ENCODE assay signal across 30 cellular contexts in the genomic region with DNA sequence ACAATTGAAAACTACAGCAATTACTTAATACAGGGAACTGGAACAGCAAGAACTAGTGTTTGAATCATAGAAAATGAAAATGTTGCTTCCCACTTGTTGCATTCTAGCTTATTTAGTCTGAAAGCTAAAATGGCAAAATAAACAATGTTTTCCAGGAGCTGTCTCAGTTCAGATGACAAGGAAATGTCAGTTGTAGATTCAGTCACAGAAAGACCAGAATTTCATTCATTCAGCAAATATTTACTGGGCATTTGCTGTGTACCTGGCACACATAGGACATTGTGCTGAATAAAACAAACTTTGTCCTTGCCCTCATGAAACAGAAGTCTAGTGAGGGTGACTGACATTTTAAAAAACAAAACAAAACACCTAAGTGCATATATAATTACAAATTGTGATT.
"Had no signal": no experiment of that assay in that cellular context is flagged by ENCODE, and none has a peak within 500 bp of the region (broad histone marks: within the 10 kb centered on the region; RNA-seq: fewer than 3 reads in every experiment).

No MANE protein-coding gene starts in this region.

- H3K27ac ChIP-seq: brain microvascular endothelial cell, PC-9, WERI-Rb-1 had no signal

- H3K4me3 Mint-ChIP-seq: activated CD4-positive, alpha-beta memory T cell treated with anti-CD3 and anti-CD28 coated beads, Interleukin-2, amount 10 ng/mL, durations not matched to agents 7 days and 5 days; activated CD8-positive, alpha-beta memory T cell treated with anti-CD3 and anti-CD28 coated beads, Interleukin-2, amount 10 ng/mL, durations not matched to agents 7 days and 5 days; activated naive CD4-positive, alpha-beta T cell treated with anti-CD3 and anti-CD28 coated beads, Interleukin-2, amount 10 ng/mL, durations not matched to agents 7 days and 5 days; activated naive CD8-positive, alpha-beta T cell; activated naive CD8-positive, alpha-beta T cell treated with anti-CD3 and anti-CD28 coated beads, Interleukin-2, amount 50 U/mL, for 24 hours had no signal

- H3K4me1 Mint-ChIP-seq: activated CD4-positive, alpha-beta memory T cell treated with anti-CD3 and anti-CD28 coated beads, Interleukin-2, amount 10 ng/mL, durations not matched to agents 7 days and 5 days had no signal

- H3K27me3 Mint-ChIP-seq: activated CD8-positive, alpha-beta memory T cell treated with anti-CD3 and anti-CD28 coated beads, Interleukin-2, amount 10 ng/mL, durations not matched to agents 7 days and 5 days; activated naive CD4-positive, alpha-beta T cell treated with anti-CD3 and anti-CD28 coated beads, Interleukin-2, amount 10 ng/mL, durations not matched to agents 7 days and 5 days; activated naive CD8-positive, alpha-beta T cell; activated naive CD8-positive, alpha-beta T cell treated with anti-CD3 and anti-CD28 coated beads, Interleukin-2, amount 50 U/mL, for 24 hours had no signal

- H3K27me3 ChIP-seq: brain microvascular endothelial cell, MG63 had no signal

- H3K36me3 ChIP-seq: brain microvascular endothelial cell, MG63, WERI-Rb-1 had no signal

- H3K9me3 ChIP-seq: MG63 had no signal

- H3K27ac Mint-ChIP-seq: activated CD4-positive, alpha-beta memory T cell treated with anti-CD3 and anti-CD28 coated beads, Interleukin-2, amount 10 ng/mL, durations not matched to agents 7 days and 5 days; activated CD8-positive, alpha-beta memory T cell treated with anti-CD3 and anti-CD28 coated beads, Interleukin-2, amount 10 ng/mL, durations not matched to agents 7 days and 5 days; activated naive CD4-positive, alpha-beta T cell treated with anti-CD3 and anti-CD28 coated beads, Interleukin-2, amount 10 ng/mL, durations not matched to agents 7 days and 5 days; activated naive CD8-positive, alpha-beta T cell; activated naive CD8-positive, alpha-beta T cell treated with anti-CD3 and anti-CD28 coated beads, Interleukin-2, amount 50 U/mL, for 24 hours had no signal

- H3K36me3 Mint-ChIP-seq: activated naive CD4-positive, alpha-beta T cell treated with anti-CD3 and anti-CD28 coated beads, Interleukin-2, amount 10 ng/mL, durations not matched to agents 7 days and 5 days had no signal

- H3K4me3 ChIP-seq: MG63, PC-9 had no signal

- DNase-seq: activated CD4-positive, alpha-beta memory T cell treated with anti-CD3 and anti-CD28 coated beads, Interleukin-2, amount 10 ng/mL, durations not matched to agents 7 days and 5 days; activated CD4-positive, alpha-beta T cell treated with anti-CD3 and anti-CD28 coated beads for 1 hour; activated CD4-positive, alpha-beta T cell treated with anti-CD3 and anti-CD28 coated beads for 48 hours; activated CD4-positive, CD25-positive, alpha-beta regulatory T cell; activated CD8-positive, alpha-beta memory T cell treated with anti-CD3 and anti-CD28 coated beads for 24 hours; activated CD8-positive, alpha-beta memory T cell treated with anti-CD3 and anti-CD28 coated beads, Interleukin-2, amount 10 ng/mL, durations not matched to agents 7 days and 5 days; activated CD8-positive, alpha-beta memory T cell treated with anti-CD3 and anti-CD28 coated beads, Interleukin-2, amount 50 U/mL, for 48 hours; activated effector memory CD4-positive, alpha-beta T cell treated with Interleukin-2 at 50 U/mL for 16 hours; activated naive CD4-positive, alpha-beta T cell treated with anti-CD3 and anti-CD28 coated beads, Interleukin-2, amount 10 ng/mL, durations not matched to agents 7 days and 5 days; activated naive CD8-positive, alpha-beta T cell treated with anti-CD3 and anti-CD28 coated beads, Interleukin-2, amount 50 U/mL, for 24 hours; activated T-cell treated with anti-CD3 and anti-CD28 coated beads, Interleukin-2, amount 50 U/mL, for 48 hours; anterior cingulate cortex; brain microvascular endothelial cell; central memory CD4-positive, alpha-beta T cell; MG63; NCI-H1048; NCI-H1105 treated with DMSO at 0.1 percent for 48 hours; NCI-H1436; NCI-H1694; NCI-H2029; NCI-H345; NCI-H524 treated with DMSO at 0.1 percent for 48 hours; NK-92 treated with Interleukin-12 subunit alpha and Interleukin-12 subunit beta, amount 100 ng/mL, for 24 hours; PC-9; Right ventricle myocardium superior; SW 1271; T-helper 1 cell; T1000; WERI-Rb-1 had no signal

- ATAC-seq: activated CD8-positive, alpha-beta memory T cell treated with anti-CD3 and anti-CD28 coated beads, Interleukin-2, amount 10 ng/mL, durations not matched to agents 7 days and 5 days; activated naive CD8-positive, alpha-beta T cell treated with anti-CD3 and anti-CD28 coated beads, Interleukin-2, amount 50 U/mL, for 24 hours had no signal
